Comparison of ENCODE assay signal across 8 cellular contexts in genomic region chr9:37324261-37324683, GRCh38.
DNase-seq lines count a peak whose midpoint lies in the region; ATAC-seq and TF ChIP-seq lines count a peak whose summit lies in the region.

No MANE protein-coding gene starts in this region.

- H3K9me3 ChIP-seq in BE2C: no peaks in the 10 kb centered on the region

- no peaks in the 10 kb centered on the region for H3K36me3 ChIP-seq in BE2C

- no peaks in the 10 kb centered on the region for H3K27me3 ChIP-seq in BE2C

- peak; percentile 43 for DNase-seq in BE2C
- DNase-seq in astrocyte of the hippocampus (ENCODE audit: low read depth, low spot score): peak; percentile 77
- DNase-seq in SIG-M5 (lab: John Stamatoyannopoulos, UW): no peak
- no peak for DNase-seq in activated CD4-positive, alpha-beta T cell treated with anti-CD3 and anti-CD28 coated beads, Interleukin-2, amount 50 U/mL, for 48 hours
- DNase-seq in NCI-H526 treated with DMSO at 0.1 percent for 48 hours (lab: John Stamatoyannopoulos, UW): no peak
- no peak for DNase-seq in GM13976 (ENCODE audit: low spot score)

- in situ Hi-C loops in GM13976 (cut with MboI; ENCODE audit: low sequenced_read_pairs, unreplicated experiment): no loop called here

- H3K4me1 ChIP-seq in BE2C: peaks cover 23% of the 10 kb centered on the region

- peak; percentile 64 for ATAC-seq in GM19043 (IDR thresholded peaks at IDR 0.05; ENCODE audit: low read depth, unreplicated experiment)
- ATAC-seq in HG03175 (IDR thresholded peaks at IDR 0.05; ENCODE audit: unreplicated experiment): peak; percentile 66

- no peak for TF ChIP-seq CTCF in BE2C (IDR thresholded peaks at IDR 0.05; ENCODE audit: low read depth, low read length)
- TF ChIP-seq CTCF in GM13976 (IDR thresholded peaks at IDR 0.05; ENCODE audit: borderline replicate concordance, control extremely low read depth, extremely low read depth, insufficient read depth, missing control alignments): no peak

- H3K4me3 ChIP-seq in BE2C (ENCODE audit: low read depth, low read length): no peak overlapping the region

Comparison
In these comparisons a context has a peak if more than half of its experiments do, and no peak if none do; other contexts are left out.
1. DNase-seq: peak in BE2C (single experiment) and astrocyte of the hippocampus (single experiment); none in SIG-M5 (single experiment), activated CD4-positive, alpha-beta T cell treated with anti-CD3 and anti-CD28 coated beads, Interleukin-2, amount 50 U/mL, for 48 hours (0 of 2), NCI-H526 treated with DMSO at 0.1 percent for 48 hours (single experiment) and GM13976 (single experiment).